8 cellular contexts compared by ENCODE assay signal in genomic region chr1:7539772-7540175, GRCh38.
DNase-seq lines count a peak whose midpoint lies in the region; TF ChIP-seq lines count a peak whose summit lies in the region.

No MANE protein-coding gene starts in this region.

- no peak for TF ChIP-seq POLR2A in esophagus squamous epithelium (IDR thresholded peaks at IDR 0.05)

- H3K4me1 ChIP-seq in OCI-LY7 (ENCODE audit: insufficient read depth, low read length, poor library complexity, severe bottlenecking) (no peaks in the 10 kb centered on the region), esophagus squamous epithelium (no peaks in the 10 kb centered on the region), smooth muscle cell (ENCODE audit: low read depth) (peaks cover 10% of the 10 kb centered on the region)

- H3K27ac ChIP-seq in OCI-LY7 (ENCODE audit: low read depth, low read length, poor library complexity, severe bottlenecking) (no peak overlapping the region), esophagus squamous epithelium (no peak overlapping the region), smooth muscle cell (ENCODE audit: low read depth) (no peak overlapping the region)

- intact Hi-C loops in OCI-LY7 (cut with micrococcal nuclease; ENCODE audit: unreplicated experiment): no loop called here
- intact Hi-C loops in esophagus squamous epithelium (cut with DNase I): no loop called here

- TF ChIP-seq CTCF in OCI-LY7 (conservative IDR thresholded peaks at IDR 0.05; ENCODE audit: low read length): peak; percentile 67
- peak in 5 of 6 experiments; percentile 11 to 56 (median 29) for TF ChIP-seq CTCF in esophagus squamous epithelium (IDR thresholded peaks at IDR 0.05)
- TF ChIP-seq CTCF in smooth muscle cell (IDR thresholded peaks at IDR 0.05; ENCODE audit: borderline replicate concordance, insufficient read depth, poor library complexity, severe bottlenecking): peak; percentile 39

- H4K20me1 ChIP-seq in OCI-LY7 (ENCODE audit: insufficient read depth, low read length) (no peaks in the 10 kb centered on the region), smooth muscle cell (ENCODE audit: low read depth) (no peaks in the 10 kb centered on the region)

- H3K9ac ChIP-seq in smooth muscle cell (ENCODE audit: low read depth): no peak overlapping the region

- H3K9me3 ChIP-seq in OCI-LY7 (ENCODE audit: low read length) (no peaks in the 10 kb centered on the region), esophagus squamous epithelium (no peaks in the 10 kb centered on the region), smooth muscle cell (replicated peaks; ENCODE audit: low read depth) (no peaks in the 10 kb centered on the region), MG63 (no peaks in the 10 kb centered on the region; the same call in 1 of the 2 replicates)

- H2AFZ ChIP-seq in OCI-LY7 (ENCODE audit: low read length) (no peak overlapping the region), smooth muscle cell (ENCODE audit: low read depth) (no peak overlapping the region)

- no TSS peak for BruUV-seq in OCI-LY7 (replicated peaks; lab: Mats Ljungman, UMichigan)

- DNase-seq in stimulated activated CD4-positive, alpha-beta T cell treated with anti-CD3 and anti-CD28 coated beads, Interleukin-12 subunit alpha, Interleukin-12 subunit beta, amount 100 ng/mL, for 48 hours (ENCODE audit: low read depth in 2 of 3, low spot score in 1 of 3): peak; percentile 17 to 20 (median 18)
- no peak for DNase-seq in stimulated activated CD4-positive, alpha-beta T cell treated with anti-CD3 and anti-CD28 coated beads, Interleukin-4, amount 100 ng/mL, for 24 hours
- DNase-seq in OCI-LY7 (ENCODE audit: low spot score) (no peak), esophagus squamous epithelium (lab: John Stamatoyannopoulos, UW) (no peak), smooth muscle cell (lab: John Stamatoyannopoulos, UW; ENCODE audit: unreplicated experiment) (no peak), NCI-H446 (lab: John Stamatoyannopoulos, UW) (no peak), MG63 (no peak), hepatic stellate cell (ENCODE audit: low spot score) (no peak)

- H3K36me3 ChIP-seq in OCI-LY7 (ENCODE audit: insufficient read depth, low read length) (no peaks in the 10 kb centered on the region), esophagus squamous epithelium (no peaks in the 10 kb centered on the region), smooth muscle cell (ENCODE audit: low read depth) (no peaks in the 10 kb centered on the region), MG63 (no peaks in the 10 kb centered on the region)

- no peaks in the 10 kb centered on the region for H3K79me2 ChIP-seq in OCI-LY7 (ENCODE audit: insufficient read depth, low read depth, low read length)
- H3K79me2 ChIP-seq in smooth muscle cell (ENCODE audit: low read depth): no peaks in the 10 kb centered on the region

- H3K4me3 ChIP-seq in OCI-LY7 (ENCODE audit: low read depth, low read length, poor library complexity, severe bottlenecking): no peak overlapping the region
- H3K4me3 ChIP-seq in esophagus squamous epithelium: no peak overlapping the region
- H3K4me3 ChIP-seq in smooth muscle cell: no peak overlapping the region
- H3K4me3 ChIP-seq in MG63: no peak overlapping the region

- no peak overlapping the region for H3K4me2 ChIP-seq in OCI-LY7 (ENCODE audit: low read length)
- H3K4me2 ChIP-seq in smooth muscle cell: no peak overlapping the region

- H3K27me3 ChIP-seq in esophagus squamous epithelium (peaks cover 0 to 21% (median 0%) of the 10 kb centered on the region in 4 donors), smooth muscle cell (ENCODE audit: low read depth) (no peaks in the 10 kb centered on the region), MG63 (no peaks in the 10 kb centered on the region)

- no peaks in the 10 kb centered on the region for H3K9me2 ChIP-seq in OCI-LY7 (ENCODE audit: insufficient read depth, low read length)

- no peaks in the 10 kb centered on the region for H3F3A ChIP-seq in smooth muscle cell (ENCODE audit: low read depth)

- CTCF ChIA-PET in OCI-LY7 (lab: Charles Lee; ENCODE audit: unreplicated experiment): no interaction called here

- POLR2A ChIA-PET in OCI-LY7 (lab: Charles Lee): no interaction called here

- 40 to 51% methylated on average over 2 to 7 of the region's 7 CpGs for WGBS in esophagus squamous epithelium, 2 donors
- 45% methylated on average over 7 of the region's 7 CpGs for WGBS in smooth muscle cell (ENCODE audit: low lambda C conversion rate)

Comparison
In these comparisons a context has a peak if more than half of its experiments do, and no peak if none do; other contexts are left out.
1. DNase-seq: peak in stimulated activated CD4-positive, alpha-beta T cell treated with anti-CD3 and anti-CD28 coated beads, Interleukin-12 subunit alpha, Interleukin-12 subunit beta, amount 100 ng/mL, for 48 hours (3 of 3); none in stimulated activated CD4-positive, alpha-beta T cell treated with anti-CD3 and anti-CD28 coated beads, Interleukin-4, amount 100 ng/mL, for 24 hours (single experiment), OCI-LY7 (single experiment), esophagus squamous epithelium (single experiment), smooth muscle cell (single experiment), NCI-H446 (0 of 2), MG63 (single experiment) and hepatic stellate cell (single experiment).
2. Peak in every context shown above with its lines, with median percentiles within 50 percentile points of each other: CTCF ChIP-seq.